Comparison of ENCODE assay signal across 15 cellular contexts in the genomic region with DNA sequence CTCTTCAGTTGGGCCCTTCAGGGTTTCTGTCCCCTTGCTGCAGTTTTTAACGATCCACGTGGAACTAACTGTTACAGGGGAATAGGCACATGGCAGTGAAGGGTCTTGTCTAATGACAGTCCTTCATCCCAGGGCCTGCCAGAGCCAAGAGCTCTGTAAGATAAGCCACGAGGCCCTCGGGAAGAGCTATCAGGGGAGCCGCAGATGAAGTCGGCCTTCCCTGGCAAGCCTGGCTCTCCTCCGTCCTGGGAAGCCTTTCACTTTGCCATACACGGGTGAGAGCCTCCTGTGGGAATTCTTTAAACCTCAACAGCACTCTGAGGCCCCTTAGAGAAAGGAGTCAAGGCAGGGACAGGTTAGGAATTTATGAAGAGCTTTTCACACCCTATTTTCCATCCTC. TPM values are rescaled to one million over a fixed set of nuclear protein-coding genes. Genes with fewer than 3 reads are reported as not detected.
A peak's percentile ranks its signal among the peaks of the same experiment; 100 is the strongest.
DNase-seq lines count a peak whose midpoint lies in the region; ATAC-seq, FAIRE-seq and TF ChIP-seq lines count a peak whose summit lies in the region.
"Had no signal": no experiment of that assay in that cellular context is flagged by ENCODE, and none has a peak within 500 bp of the region (broad histone marks: within the 10 kb centered on the region; RNA-seq: fewer than 3 reads in every experiment).

No MANE protein-coding gene starts in this region.

- FAIRE-seq in A549 (lab: Jason Lieb, UNC) (no peak), keratinocyte (lab: Jason Lieb, UNC) (no peak)
- FAIRE-seq: frontal cortex, G401.6 had no signal

- no peak overlapping the region for H3K4me2 ChIP-seq in A549
- 0 out of 2 replicates have a peak overlapping the region, but pooled peaks have one; percentile 27 for H3K4me2 ChIP-seq in PC-3 (ENCODE audit: low read length)
- H3K4me2 ChIP-seq in keratinocyte (ENCODE audit: control insufficient read depth, extremely low read depth, insufficient read depth, low read depth, low read length) = peak overlapping the region; percentile 11

- H3K4me3 ChIP-seq in A549 (no peak overlapping the region), PC-3 (ENCODE audit: low read length) (no peak overlapping the region), keratinocyte (ENCODE audit: control insufficient read depth in 2 of 3, extremely low read depth in 1 of 3, insufficient read depth in 2 of 3, low read depth in 1 of 3, low read length in 3 of 3) (no peak overlapping the region), ovary (no peak overlapping the region), brain microvascular endothelial cell (ENCODE audit: low read depth, low read length) (no peak overlapping the region)
- H3K4me3 ChIP-seq: dorsolateral prefrontal cortex, MG63, upper lobe of right lung had no signal

- TF ChIP-seq CTCF in A549 (IDR thresholded peaks at IDR 0.05) = no peak
- no peak for TF ChIP-seq CTCF in PC-3 (conservative IDR thresholded peaks at IDR 0.05; ENCODE audit: low read depth, low read length)
- no peak for TF ChIP-seq CTCF in keratinocyte (optimal IDR thresholded peaks at IDR 0.05 in 1 of 3, IDR thresholded peaks at IDR 0.05 in 1 of 3, conservative IDR thresholded peaks at IDR 0.05 in 1 of 3; ENCODE audit: extremely low read depth in 1 of 3, insufficient read depth in 2 of 3, low read length in 3 of 3)
- TF ChIP-seq CTCF in GM13977 (IDR thresholded peaks at IDR 0.05; ENCODE audit: extremely low read depth, insufficient read depth, missing control alignments) = no peak
- TF ChIP-seq CTCF in ovary (IDR thresholded peaks at IDR 0.05) = no peak
- TF ChIP-seq CTCF in brain microvascular endothelial cell (IDR thresholded peaks at IDR 0.05; ENCODE audit: low read depth, low read length, missing control alignments) = no peak

- CTCF ChIA-PET in A549 (lab: Yijun Ruan, JAX) (interaction anchor here (0.5 to 5.8 kb wide), 32 partner anchors 9 to 775 kb away, joined by 3 to 41 read pairs (median 4); partner anchors contain the start of gene ACP6), PC-3 (lab: Charles Lee) (interaction anchor here (0.6 kb wide), 3 partner anchors 105 to 254 kb away, joined by 3 to 14 read pairs (median 4); no protein-coding TSS in a partner anchor)

- dilution Hi-C loops in keratinocyte (cut with MboI; ENCODE audit: extremely low pct_ligation_motif_present, low sequenced_read_pairs) = no loop called here

- DNase-seq in DMS153 (lab: John Stamatoyannopoulos, UW) (peak; percentile 64), DMS153 treated with DMSO at 0.1 percent for 48 hours (lab: John Stamatoyannopoulos, UW; ENCODE audit: unreplicated experiment) (no peak), A549 (ENCODE audit: low read depth in 1 of 2, low spot score in 1 of 2) (no peak), PC-3 (no peak), keratinocyte (ENCODE audit: low read depth, low spot score) (no peak), GM13977 (ENCODE audit: low spot score) (no peak), ovary (no peak), brain microvascular endothelial cell (no peak)
- DNase-seq: DMS 273 treated with DMSO at 0.1 percent for 48 hours had no signal

- H3K9me2 ChIP-seq in PC-3 (replicated peaks; ENCODE audit: low read length) = no peaks in the 10 kb centered on the region

- no peaks in the 10 kb centered on the region for H3K27me3 ChIP-seq in PC-3 (ENCODE audit: low read length)
- H3K27me3 ChIP-seq in keratinocyte (ENCODE audit: control insufficient read depth, extremely low read depth, insufficient read depth, low read length) = no peaks in the 10 kb centered on the region
- H3K27me3 ChIP-seq in ovary = no peaks in the 10 kb centered on the region
- H3K27me3 ChIP-seq in brain microvascular endothelial cell (replicated peaks) = no peaks in the 10 kb centered on the region
- H3K27me3 ChIP-seq: dorsolateral prefrontal cortex, MG63, upper lobe of right lung had no signal

- in situ Hi-C loops in GM13977 (cut with MboI; ENCODE audit: low pct_unique_long_range_greater_than_20kb, low sequenced_read_pairs, unreplicated experiment) = loop anchor here (25.0 kb wide), 1 partner anchor 379 kb away; no protein-coding TSS in a partner anchor
- in situ Hi-C loops in brain microvascular endothelial cell (cut with HindIII; ENCODE audit: low pct_ligation_motif_present, low sequenced_read_pairs) = no loop called here

- H3K36me3 ChIP-seq in PC-3 (ENCODE audit: low read depth, low read length) (peaks cover 17% of the 10 kb centered on the region), keratinocyte (ENCODE audit: control insufficient read depth in 2 of 2, extremely low read depth in 1 of 2, insufficient read depth in 2 of 2, low read length in 2 of 2) (peaks cover 0 to 9% of the 10 kb centered on the region in 2 experiments), ovary (no peaks in the 10 kb centered on the region), brain microvascular endothelial cell (replicated peaks) (no peaks in the 10 kb centered on the region)
- H3K36me3 ChIP-seq: MG63 had no signal

- H2AFZ ChIP-seq in PC-3 (ENCODE audit: low read length) = peak overlapping the region; percentile 50; the same call in 1 of the 2 replicates
- H2AFZ ChIP-seq in keratinocyte (ENCODE audit: control insufficient read depth, low read length) = no peak overlapping the region

- intact Hi-C loops in PC-3 (cut with micrococcal nuclease) (loop anchor here (2.0 kb wide), 1 partner anchor 60 kb away; no protein-coding TSS in a partner anchor), ovary (cut with DNase I) (loop anchor here in 2 of 4 donors (5.0 to 10.0 kb wide), 3 partner anchors 144 to 366 kb away; no protein-coding TSS in a partner anchor)

- H3K9ac ChIP-seq in PC-3 (ENCODE audit: low read length) (no peak overlapping the region), keratinocyte (ENCODE audit: control insufficient read depth, extremely low read depth, insufficient read depth, low read length) (no peak overlapping the region)

- no TSS peak for BruUV-seq in PC-3 (replicated peaks; lab: Mats Ljungman, UMichigan)

- H3K9me3 ChIP-seq in A549 = no peaks in the 10 kb centered on the region
- no peaks in the 10 kb centered on the region for H3K9me3 ChIP-seq in PC-3 (ENCODE audit: low read length)
- no peaks in the 10 kb centered on the region for H3K9me3 ChIP-seq in keratinocyte (ENCODE audit: control insufficient read depth, low read depth, low read length)
- no peaks in the 10 kb centered on the region for H3K9me3 ChIP-seq in ovary
- H3K9me3 ChIP-seq: MG63, upper lobe of right lung had no signal

- H3K27ac ChIP-seq in A549 (no peak overlapping the region), PC-3 (ENCODE audit: low read length) (no peak overlapping the region), keratinocyte (ENCODE audit: control insufficient read depth, insufficient read depth, low read length) (no peak overlapping the region), ovary (no peak overlapping the region), brain microvascular endothelial cell (no peak overlapping the region)
- H3K27ac ChIP-seq: 22Rv1, upper lobe of right lung had no signal

- POLR2A ChIA-PET in A549 (lab: Yijun Ruan, JAX) = no interaction called here
- POLR2A ChIA-PET in PC-3 (lab: Charles Lee; ENCODE audit: unreplicated experiment) = interaction anchor here (0.5 kb wide), 1 partner anchor 127 kb away, joined by 3 read pairs; no protein-coding TSS in a partner anchor

- no peaks in the 10 kb centered on the region for H3K79me2 ChIP-seq in PC-3 (ENCODE audit: low read length)
- no peaks in the 10 kb centered on the region for H3K79me2 ChIP-seq in keratinocyte (ENCODE audit: control insufficient read depth, insufficient read depth, low read length)

- ATAC-seq in A549 = peak; percentile 6 to 9; a peak in 3 of 6 replicates
- ATAC-seq in PC-3 = no peak; the same call in none of the 2 replicates

- TF ChIP-seq POLR2A in A549 (IDR thresholded peaks at IDR 0.05; ENCODE audit: low read length) = no peak
- no peak for TF ChIP-seq POLR2A in ovary (IDR thresholded peaks at IDR 0.05)

- no peak for TF ChIP-seq EP300 in A549 (IDR thresholded peaks at IDR 0.05)
- TF ChIP-seq EP300 in ovary (IDR thresholded peaks at IDR 0.05) = no peak

- TF ChIP-seq RAD21 in A549 (conservative IDR thresholded peaks at IDR 0.05 in 1 of 2, IDR thresholded peaks at IDR 0.05 in 1 of 2) = no peak

- WGBS in A549 (ENCODE audit: missing lambda C conversion rate) = 81% methylated on average over 8 of the region's 8 CpGs
- WGBS in ovary, 3 donors = 69 to 77% (median 70%) methylated on average over 8 of the region's 8 CpGs

- no peaks in the 10 kb centered on the region for H3F3A ChIP-seq in PC-3 (ENCODE audit: low read length, unreplicated experiment)

- no peaks in the 10 kb centered on the region for H4K20me1 ChIP-seq in PC-3 (ENCODE audit: low read length)
- H4K20me1 ChIP-seq in keratinocyte (ENCODE audit: control insufficient read depth, extremely low read depth, insufficient read depth, low read length) = no peaks in the 10 kb centered on the region

- no peaks in the 10 kb centered on the region for H3K9me1 ChIP-seq in keratinocyte (ENCODE audit: control insufficient read depth, extremely low read depth, insufficient read depth, low read length)

- peaks cover 6% of the 10 kb centered on the region; the same call in 1 of the 3 replicates for H3K4me1 ChIP-seq in A549
- peaks cover 15% of the 10 kb centered on the region; the same call in 1 of the 2 replicates for H3K4me1 ChIP-seq in PC-3 (ENCODE audit: insufficient read depth, low read length)
- no peaks in the 10 kb centered on the region for H3K4me1 ChIP-seq in keratinocyte (ENCODE audit: control insufficient read depth, extremely low read depth, insufficient read depth, low read length)
- no peaks in the 10 kb centered on the region for H3K4me1 ChIP-seq in ovary (ENCODE audit: insufficient read depth)
- H3K4me1 ChIP-seq: upper lobe of right lung had no signal

TF ChIP-seq in A549, 52 proteins besides CTCF, POLR2A, EP300 and RAD21 (continues in another document):
- TF ChIP-seq CBX8 (IDR thresholded peaks at IDR 0.05) = no peak
- no peak for TF ChIP-seq CEBPB (IDR thresholded peaks at IDR 0.05)

RNA-seq across cellular contexts. Expression of gene ACP6, which starts 29.0 kb away (rescaled TPM):
- polyA plus RNA-seq in A549 (2011; rRNA removed) = 26.2 and 26.5 TPM in 2 replicates
- 6.0 and 8.4 TPM in 2 replicates for polyA plus RNA-seq in A549 (2012; cell fraction: cytosol; rRNA removed)
- 8.9 and 19.0 TPM in 2 replicates for polyA plus RNA-seq in A549 (2012; cell fraction: nucleus; rRNA removed)
- polyA plus RNA-seq in A549 (2017; fragmentation: RNase III; extraction: RNeasy Plus Mini Kit Qiagen cat#74134 plus additional on column Dnase treatment) = 12.4 to 21.7 TPM (median 14.9 TPM) in 3 replicates
- 23.4 and 24.8 TPM in 2 replicates for polyA minus RNA-seq in A549 (2011; rRNA and poly(A)+ RNA removed)
- 51.2 and 58.2 TPM in 2 replicates for total RNA-seq in PC-3 (2014; rRNA removed)
- polyA plus RNA-seq in keratinocyte = 7.4 to 8.0 TPM (median 8.0 TPM) in 3 replicates
- polyA plus RNA-seq in keratinocyte (2011; ENCODE audit: low read depth) = 3.4 TPM
- polyA plus RNA-seq in keratinocyte (2011; cell fraction: cytosol; rRNA removed) = 3.9 and 6.2 TPM in 2 replicates
- 17.9 and 19.9 TPM in 2 replicates for polyA plus RNA-seq in keratinocyte (2011; cell fraction: nucleus; rRNA removed)
- polyA plus RNA-seq in keratinocyte (2012; ENCODE audit: low replicate concordance) = 7.0 and 8.9 TPM in 2 replicates
- 4.1 to 6.6 TPM (median 6.1 TPM) in 3 replicates for polyA minus RNA-seq in keratinocyte
- 4.4 TPM for polyA minus RNA-seq in keratinocyte (2011; cell fraction: cytosol; rRNA and poly(A)+ RNA removed)
- polyA minus RNA-seq in keratinocyte (2011; cell fraction: nucleus; rRNA and poly(A)+ RNA removed) = 3.5 and 7.8 TPM in 2 replicates
- 10 to 100 TPM; 14.5 to 23.8 (median 17.8) TPM for total RNA-seq in ovary
- polyA plus RNA-seq in ovary = 10 to 100 TPM in 1 of 2 donors, 1 to 10 TPM in 1; 8.0 to 28.1 TPM
